ENCODE assay signal across 31 cellular contexts in the genomic region with DNA sequence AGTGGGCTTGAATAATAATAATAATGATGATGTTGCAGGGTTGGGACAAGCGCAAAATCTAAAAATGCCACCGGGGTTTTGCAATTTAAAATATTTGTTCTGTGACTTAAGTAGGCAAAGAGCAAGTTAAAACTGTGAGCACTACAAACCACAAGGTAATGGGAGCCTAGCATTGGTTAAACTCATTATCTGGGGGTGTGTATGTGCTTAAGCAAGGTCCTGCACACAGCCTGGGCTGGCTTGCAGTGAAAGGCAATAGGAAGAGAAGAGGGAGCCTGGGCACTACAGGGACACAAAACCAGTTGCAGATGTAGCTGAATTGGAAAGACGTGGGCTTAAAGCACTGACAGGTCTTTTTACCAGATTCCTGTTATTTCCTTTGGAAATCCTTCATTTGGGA. TPM values are rescaled to one million over a fixed set of nuclear protein-coding genes. Genes with fewer than 3 reads are reported as not detected.
"Had no signal": no experiment of that assay in that cellular context is flagged by ENCODE, and none has a peak within 500 bp of the region (broad histone marks: within the 10 kb centered on the region; RNA-seq: fewer than 3 reads in every experiment).

No MANE protein-coding gene starts in this region.

- H3K27me3 Mint-ChIP-seq: stimulated activated memory B cell treated with anti-CD40 and anti-IgM and Interleukin-4, amounts not matched to agents 10 μg/mL and 1 μg/mL and 100 μg/mL, for 72 hours had no signal

- ATAC-seq: activated CD8-positive, alpha-beta memory T cell treated with anti-CD3 and anti-CD28 coated beads, Interleukin-2, amount 10 ng/mL, durations not matched to agents 7 days and 5 days; activated CD8-positive, alpha-beta T cell treated with anti-CD3 and anti-CD28 coated beads for 36 hours; activated naive CD4-positive, alpha-beta T cell treated with anti-CD3 and anti-CD28 coated beads, Interleukin-2, amount 50 U/mL, for 72 hours; foreskin keratinocyte; naive thymus-derived CD8-positive, alpha-beta T cell; right lobe of liver; stimulated activated memory B cell treated with anti-CD40 and anti-IgM and Interleukin-4, amounts not matched to agents 10 μg/mL and 1 μg/mL and 100 μg/mL, for 72 hours had no signal

- H3K9me3 ChIP-seq: ascending aorta, left ventricle myocardium inferior, right lobe of liver, suprapubic skin had no signal

- H3K4me3 ChIP-seq: ascending aorta, hepatocyte, left ventricle myocardium inferior, ovary, right lobe of liver, smooth muscle cell, stomach, suprapubic skin, tibial nerve had no signal

- H3K9me3 Mint-ChIP-seq: mesothelial cell of epicardium had no signal

- H3K27me3 ChIP-seq: ovary had no signal

- H3K27ac ChIP-seq: ascending aorta, brain microvascular endothelial cell, foreskin keratinocyte, hepatocyte, left ventricle myocardium inferior, ovary, right lobe of liver, stomach, suprapubic skin, tibial nerve, WERI-Rb-1 had no signal

- H3K4me3 Mint-ChIP-seq: activated CD4-positive, alpha-beta T cell treated with anti-CD3 and anti-CD28 coated beads, Interleukin-2, amount 10 ng/mL, durations not matched to agents 7 days and 5 days; activated CD8-positive, alpha-beta memory T cell treated with anti-CD3 and anti-CD28 coated beads, Interleukin-2, amount 10 ng/mL, durations not matched to agents 7 days and 5 days; activated CD8-positive, alpha-beta T cell treated with anti-CD3 and anti-CD28 coated beads for 36 hours; activated T-helper 1 cell treated with anti-CD3 and anti-CD28 coated beads, Interleukin-12 subunit alpha, Interleukin-12 subunit beta, Interleukin-2, Interleukin-4 antibody, amounts not matched to agents 30 ng/mL and 10 ng/mL and 1 ng/mL, durations not matched to agents 14 hours and 24 hours and 36 hours; immature natural killer cell; mesothelial cell of epicardium; naive thymus-derived CD8-positive, alpha-beta T cell; stimulated activated memory B cell treated with anti-CD40 and anti-IgM and Interleukin-4, amounts not matched to agents 10 μg/mL and 1 μg/mL and 100 μg/mL, for 72 hours had no signal

- H3K27ac Mint-ChIP-seq: activated CD4-positive, alpha-beta T cell treated with anti-CD3 and anti-CD28 coated beads, Interleukin-2, amount 10 ng/mL, durations not matched to agents 7 days and 5 days; activated CD8-positive, alpha-beta memory T cell treated with anti-CD3 and anti-CD28 coated beads, Interleukin-2, amount 10 ng/mL, durations not matched to agents 7 days and 5 days; activated CD8-positive, alpha-beta T cell treated with anti-CD3 and anti-CD28 coated beads for 36 hours; activated naive CD4-positive, alpha-beta T cell treated with anti-CD3 and anti-CD28 coated beads, Interleukin-2, amount 50 U/mL, for 72 hours; activated T-helper 1 cell treated with anti-CD3 and anti-CD28 coated beads, Interleukin-12 subunit alpha, Interleukin-12 subunit beta, Interleukin-2, Interleukin-4 antibody, amounts not matched to agents 30 ng/mL and 10 ng/mL and 1 ng/mL, durations not matched to agents 14 hours and 24 hours and 36 hours; immature natural killer cell; mesothelial cell of epicardium; stimulated activated memory B cell treated with anti-CD40 and anti-IgM and Interleukin-4, amounts not matched to agents 10 μg/mL and 1 μg/mL and 100 μg/mL, for 72 hours had no signal

- H2AFZ ChIP-seq: hepatocyte had no signal

- DNase-seq: activated CD4-positive, alpha-beta T cell treated with anti-CD3 and anti-CD28 coated beads, Interleukin-2, amount 10 ng/mL, durations not matched to agents 7 days and 5 days; activated CD4-positive, CD25-positive, alpha-beta regulatory T cell treated with anti-CD3 and anti-CD28 coated beads, Interleukin-2, amount 50 U/mL, for 72 hours; activated CD8-positive, alpha-beta memory T cell treated with anti-CD3 and anti-CD28 coated beads, Interleukin-2, amount 10 ng/mL, durations not matched to agents 7 days and 5 days; activated CD8-positive, alpha-beta T cell treated with anti-CD3 and anti-CD28 coated beads for 36 hours; activated gamma-delta T cell; brain microvascular endothelial cell; caudate nucleus; dermis blood vessel endothelial cell; effector CD8-positive, alpha-beta T cell; erythroblast; foreskin keratinocyte; immature natural killer cell; left ventricle myocardium inferior; naive thymus-derived CD8-positive, alpha-beta T cell; ovary; right lobe of liver; stimulated activated CD4-positive, alpha-beta T cell treated with anti-CD3 and anti-CD28 coated beads, Interleukin-15, amount 100 ng/mL, for 24 hours; stomach; WERI-Rb-1 had no signal

- H3K36me3 Mint-ChIP-seq: mesothelial cell of epicardium had no signal

- H3K4me2 ChIP-seq: hepatocyte, smooth muscle cell had no signal

- H3K4me1 Mint-ChIP-seq: activated CD4-positive, alpha-beta T cell treated with anti-CD3 and anti-CD28 coated beads, Interleukin-2, amount 10 ng/mL, durations not matched to agents 7 days and 5 days; immature natural killer cell had no signal

- H3K4me1 ChIP-seq: ascending aorta, foreskin keratinocyte had no signal

- H3K79me2 ChIP-seq: hepatocyte had no signal

- H3K36me3 ChIP-seq: ascending aorta, brain microvascular endothelial cell, left ventricle myocardium inferior, ovary, right lobe of liver, stomach, suprapubic skin, tibial nerve, WERI-Rb-1 had no signal

RNA-seq across cellular contexts. Expression of a gene that starts 11.7 kb away (rescaled TPM):
- total RNA-seq: activated CD4-positive, alpha-beta T cell treated with anti-CD3 and anti-CD28 coated beads, Interleukin-2, amount 10 ng/mL, durations not matched to agents 7 days and 5 days; activated CD8-positive, alpha-beta T cell treated with anti-CD3 and anti-CD28 coated beads for 36 hours; activated naive CD4-positive, alpha-beta T cell treated with anti-CD3 and anti-CD28 coated beads, Interleukin-2, amount 50 U/mL, for 72 hours; ascending aorta; fibroblast of lung; foreskin keratinocyte; left ventricle myocardium inferior; lung microvascular endothelial cell; mesothelial cell of epicardium; naive thymus-derived CD8-positive, alpha-beta T cell; smooth muscle cell; tibial nerve had no signal
- polyA plus RNA-seq: fibroblast of lung; foreskin keratinocyte; hepatocyte; immature natural killer cell; naive thymus-derived CD8-positive, alpha-beta T cell; ovary; smooth muscle cell; stomach; urinary bladder had no signal
